ENCODE assay signal across 14 cellular contexts in genomic region chr6:83867043-83867442, GRCh38. TPM values are rescaled to one million over a fixed set of nuclear protein-coding genes. Genes with fewer than 3 reads are reported as not detected.
"Had no signal": no experiment of that assay in that cellular context is flagged by ENCODE, and none has a peak within 500 bp of the region (broad histone marks: within the 10 kb centered on the region; RNA-seq: fewer than 3 reads in every experiment).

No MANE protein-coding gene starts in this region.

- DNase-seq: activated CD4-positive, alpha-beta T cell treated with anti-CD3 and anti-CD28 coated beads for 4 hours; activated CD8-positive, alpha-beta memory T cell treated with anti-CD3 and anti-CD28 coated beads, Interleukin-2, amount 50 U/mL, for 48 hours; sigmoid colon had no signal

- H3K9me3 ChIP-seq: adrenal gland, gastrocnemius medialis, heart right ventricle, left lung had no signal

- H3K4me1 ChIP-seq: adrenal gland, gastrocnemius medialis had no signal

- H3K4me3 ChIP-seq: adrenal gland, gastrocnemius medialis, heart right ventricle, left lung, sigmoid colon, stomach had no signal

- H3K27me3 Mint-ChIP-seq: memory B cell had no signal

- H3K27ac ChIP-seq: gastrocnemius medialis, sigmoid colon had no signal

- H3K27me3 ChIP-seq: adrenal gland, gastrocnemius medialis, heart right ventricle, left lung, sigmoid colon, stomach had no signal

- H3K4me3 Mint-ChIP-seq: activated CD8-positive, alpha-beta T cell treated with anti-CD3 and anti-CD28 coated beads, Interleukin-2, amount 10 ng/mL, durations not matched to agents 7 days and 5 days; memory B cell; nephron had no signal

- H3K27ac Mint-ChIP-seq: activated CD8-positive, alpha-beta T cell treated with anti-CD3 and anti-CD28 coated beads, Interleukin-2, amount 10 ng/mL, durations not matched to agents 7 days and 5 days; memory B cell; nephron had no signal

- H3K4me1 Mint-ChIP-seq: nephron had no signal

- ATAC-seq: activated CD8-positive, alpha-beta T cell treated with anti-CD3 and anti-CD28 coated beads, Interleukin-2, amount 10 ng/mL, durations not matched to agents 7 days and 5 days had no signal

RNA-seq across cellular contexts. Expression of gene RIPPLY2, which starts 13.9 kb away (rescaled TPM):
- total RNA-seq: activated CD8-positive, alpha-beta T cell treated with anti-CD3 and anti-CD28 coated beads, Interleukin-2, amount 10 ng/mL, durations not matched to agents 7 days and 5 days; dermis blood vessel endothelial cell; gastrocnemius medialis; heart right ventricle; left lung; omental fat pad; sigmoid colon; stomach; T-helper 1 cell treated with Interleukin-12 subunit alpha and Interleukin-12 subunit beta and Interleukin-4 antibody, amounts not matched to agents 30 ng/mL and 1 ng/mL, for 36 hours had no signal
